23 cellular contexts compared by ENCODE assay signal in genomic region chr18:8322486-8322885, GRCh38.
"Had no signal": no experiment of that assay in that cellular context is flagged by ENCODE, and none has a peak within 500 bp of the region (broad histone marks: within the 10 kb centered on the region; RNA-seq: fewer than 3 reads in every experiment).

No MANE protein-coding gene starts in this region.

- H3K36me3 Mint-ChIP-seq: activated naive CD8-positive, alpha-beta T cell treated with anti-CD3 and anti-CD28 coated beads for 36 hours; natural killer cell; WTC11 had no signal

- H3K4me3 Mint-ChIP-seq: activated naive CD8-positive, alpha-beta T cell treated with anti-CD3 and anti-CD28 coated beads for 36 hours; activated T-cell treated with anti-CD3 and anti-CD28 coated beads, Interleukin-2, amount 50 U/mL, for 4 hours; mesothelial cell of epicardium; natural killer cell; type B pancreatic cell; WTC11 had no signal

- H3K4me3 ChIP-seq: hepatocyte, thoracic aorta had no signal

- H3K4me1 ChIP-seq: foreskin keratinocyte had no signal

- H3K9me3 Mint-ChIP-seq: activated T-cell treated with anti-CD3 and anti-CD28 coated beads, Interleukin-2, amount 50 U/mL, for 4 hours; activated T-helper 2 cell treated with anti-CD3 and anti-CD28 coated beads, Interferon-gamma antibody, Interleukin-2, Interleukin-4, amounts not matched to agents 10 μg/mL and 5 μg/mL and 100 μg/mL, durations not matched to agents 14 hours and 24 hours and 36 hours; type B pancreatic cell had no signal

- ATAC-seq: activated T-cell treated with anti-CD3 and anti-CD28 coated beads, Interleukin-2, amount 50 U/mL, for 4 hours; foreskin keratinocyte; left ventricle myocardium superior; natural killer cell; WTC11 had no signal

- H3K9me3 ChIP-seq: thoracic aorta had no signal

- H3K27ac ChIP-seq: foreskin keratinocyte, hepatocyte, thoracic aorta had no signal

- H3K27ac Mint-ChIP-seq: activated naive CD8-positive, alpha-beta T cell treated with anti-CD3 and anti-CD28 coated beads for 36 hours; activated T-helper 2 cell treated with anti-CD3 and anti-CD28 coated beads, Interferon-gamma antibody, Interleukin-2, Interleukin-4, amounts not matched to agents 10 μg/mL and 5 μg/mL and 100 μg/mL, durations not matched to agents 14 hours and 24 hours and 36 hours; mesothelial cell of epicardium; natural killer cell; progenitor cell of endocrine pancreas; type B pancreatic cell; WTC11 had no signal

- DNase-seq: activated CD4-positive, alpha-beta T cell treated with anti-CD3 and anti-CD28 coated beads, Interleukin-2, amount 50 U/mL, for 4 hours; activated CD8-positive, alpha-beta memory T cell treated with anti-CD3 and anti-CD28 coated beads for 24 hours; activated CD8-positive, alpha-beta memory T cell treated with anti-CD3 and anti-CD28 coated beads, Interleukin-2, amount 50 U/mL, for 48 hours; activated naive CD4-positive, alpha-beta T cell; activated naive CD8-positive, alpha-beta T cell treated with anti-CD3 and anti-CD28 coated beads for 36 hours; activated T-cell treated with anti-CD3 and anti-CD28 coated beads, Interleukin-2, amount 50 U/mL, for 4 hours; central memory CD4-positive, alpha-beta T cell; dermis blood vessel endothelial cell; effector memory CD4-positive, alpha-beta T cell; foreskin keratinocyte; left ventricle myocardium superior; mammary epithelial cell; natural killer cell; stimulated activated CD4-positive, alpha-beta T cell treated with anti-CD3 and anti-CD28 coated beads, Interleukin-4, amount 100 ng/mL, for 1 hour; stimulated activated naive CD4-positive, alpha-beta T cell treated with Interleukin-2 at 50 U/mL for 16 hours; T-helper 9 cell had no signal

- H3K4me1 Mint-ChIP-seq: activated naive CD8-positive, alpha-beta T cell treated with anti-CD3 and anti-CD28 coated beads for 36 hours; natural killer cell; WTC11 had no signal

- H3K27me3 Mint-ChIP-seq: activated naive CD8-positive, alpha-beta T cell treated with anti-CD3 and anti-CD28 coated beads for 36 hours; progenitor cell of endocrine pancreas; type B pancreatic cell had no signal

- H3K36me3 ChIP-seq: thoracic aorta had no signal

- H3K27me3 ChIP-seq: foreskin keratinocyte, hepatocyte had no signal
